ENCODE assay signal across 10 cellular contexts in genomic region chr19:29587518-29587986, GRCh38. TPM values are rescaled to one million over a fixed set of nuclear protein-coding genes. Genes with fewer than 3 reads are reported as not detected.
A peak's percentile ranks its signal among the peaks of the same experiment; 100 is the strongest.
DNase-seq lines count a peak whose midpoint lies in the region; ATAC-seq, FAIRE-seq and TF ChIP-seq lines count a peak whose summit lies in the region.
"Had no signal": no experiment of that assay in that cellular context is flagged by ENCODE, and none has a peak within 500 bp of the region (broad histone marks: within the 10 kb centered on the region; RNA-seq: fewer than 3 reads in every experiment).

No MANE protein-coding gene starts in this region.

- FAIRE-seq in bronchial epithelial cell (lab: Jason Lieb, UNC) = peak; percentile 43

- peaks cover 0 to 5% (median 0%) of the 10 kb centered on the region in 4 donors for H3K9me3 ChIP-seq in esophagus muscularis mucosa

- H3K36me3 ChIP-seq in BJ (ENCODE audit: control insufficient read depth, insufficient read depth, low read length) (no peaks in the 10 kb centered on the region), bronchial epithelial cell (ENCODE audit: control insufficient read depth, insufficient read depth, low read length) (no peaks in the 10 kb centered on the region), esophagus muscularis mucosa (no peaks in the 10 kb centered on the region)
- H3K36me3 ChIP-seq: BLaER1 treated with 17β-estradiol and CSF1 and Interleukin-3, amounts not matched to agents 10 nM and 100 nM had no signal

- peaks cover 72% of the 10 kb centered on the region for H3K27me3 Mint-ChIP-seq in nephron progenitor cell (ENCODE audit: low read depth, poor library complexity)

- H3K4me3 Mint-ChIP-seq in nephron progenitor cell = no peak overlapping the region
- H3K4me3 Mint-ChIP-seq: neural crest cell had no signal

- CTCF ChIA-PET in BJ (lab: Yijun Ruan, JAX) = interaction anchor here (2.1 kb wide), 1 partner anchor 23 kb away, joined by 7 read pairs; no protein-coding TSS in a partner anchor

- peaks cover 4% of the 10 kb centered on the region for H3K36me3 Mint-ChIP-seq in nephron progenitor cell (ENCODE audit: low read depth)

- H3K27ac ChIP-seq in esophagus muscularis mucosa (replicated peaks in 1 of 4) = no peak overlapping the region
- H3K27ac ChIP-seq: BLaER1 treated with 17β-estradiol and CSF1 and Interleukin-3, amounts not matched to agents 10 nM and 100 nM had no signal

- intact Hi-C loops in esophagus muscularis mucosa (cut with DNase I) = no loop called here

- H3K4me1 ChIP-seq in esophagus muscularis mucosa = no peaks in the 10 kb centered on the region

- H3K27me3 ChIP-seq in BJ (ENCODE audit: control insufficient read depth, insufficient read depth, low read length) (peaks cover 2% of the 10 kb centered on the region), bronchial epithelial cell (ENCODE audit: control insufficient read depth, insufficient read depth, low read length) (no peaks in the 10 kb centered on the region), esophagus muscularis mucosa (peaks cover 0 to 62% (median 0%) of the 10 kb centered on the region in 4 donors)
- H3K27me3 ChIP-seq: BLaER1 treated with 17β-estradiol and CSF1 and Interleukin-3, amounts not matched to agents 10 nM and 100 nM had no signal

- H3K4me3 ChIP-seq in BJ (ENCODE audit: low read depth, low read length) (no peak overlapping the region), bronchial epithelial cell (ENCODE audit: low read depth, low read length) (no peak overlapping the region), esophagus muscularis mucosa (no peak overlapping the region)
- H3K4me3 ChIP-seq: BLaER1 treated with 17β-estradiol and CSF1 and Interleukin-3, amounts not matched to agents 10 nM and 100 nM had no signal

- TF ChIP-seq CTCF in BJ (IDR thresholded peaks at IDR 0.05; ENCODE audit: insufficient read depth, low read depth, low read length) (no peak), bronchial epithelial cell (IDR thresholded peaks at IDR 0.05; ENCODE audit: insufficient read depth, low read length, severe bottlenecking) (no peak), nephron progenitor cell (IDR thresholded peaks at IDR 0.05) (no peak), esophagus muscularis mucosa (IDR thresholded peaks at IDR 0.05) (no peak)

- H3K9me3 Mint-ChIP-seq in nephron progenitor cell = peaks cover 32% of the 10 kb centered on the region
- H3K9me3 Mint-ChIP-seq: neural crest cell had no signal

- no peak for TF ChIP-seq EP300 in esophagus muscularis mucosa (IDR thresholded peaks at IDR 0.05)

- peak; percentile 92 for ATAC-seq in GM21723 (IDR thresholded peaks at IDR 0.05; ENCODE audit: unreplicated experiment)
- ATAC-seq in stimulated activated naive CD8-positive, alpha-beta T cell treated with anti-CD3 and anti-CD28 coated beads, Interleukin-15, Interleukin-2, amounts not matched to agents 100 U/mL and 50 U/mL, for 24 hours = peak; percentile 99

- POLR2A ChIA-PET in BJ (lab: Charles Lee) = no interaction called here

- H3K4me1 Mint-ChIP-seq in nephron progenitor cell = peaks cover 29% of the 10 kb centered on the region

- WGBS in esophagus muscularis mucosa = 72% methylated on average over 2 of the region's 2 CpGs

- no peak overlapping the region for H3K27ac Mint-ChIP-seq in nephron progenitor cell

- TF ChIP-seq POLR2A in esophagus muscularis mucosa (IDR thresholded peaks at IDR 0.05; ENCODE audit: low read depth) = no peak

- DNase-seq in BJ (ENCODE audit: low read depth) = peak; percentile 10
- DNase-seq in RPMI7951 (ENCODE audit: low read depth) = peak; percentile 99
- DNase-seq in bronchial epithelial cell (ENCODE audit: low read depth) = peak; percentile 24
- peak; percentile 56 for DNase-seq in stimulated activated naive CD8-positive, alpha-beta T cell treated with anti-CD3 and anti-CD28 coated beads, Interleukin-15, Interleukin-2, amounts not matched to agents 100 U/mL and 50 U/mL, for 24 hours
- no peak for DNase-seq in middle frontal gyrus (ENCODE audit: extremely low spot score, low spot score)
- no peak for DNase-seq in nephron progenitor cell
- no peak for DNase-seq in esophagus muscularis mucosa (ENCODE audit: extremely low spot score)

RNA-seq across cellular contexts. Expression of gene POP4, which starts 18.5 kb away (rescaled TPM):
- 55.3 and 81.4 TPM in 2 replicates for polyA plus RNA-seq in BJ (2011; rRNA removed)
- polyA minus RNA-seq in BJ (2011; rRNA and poly(A)+ RNA removed) = 27.4 and 37.7 TPM in 2 replicates
- 134 and 145 TPM in 2 replicates for total RNA-seq in RPMI7951 (2014; rRNA removed; shearing (Covaris generic))
- 58.7 and 79.2 TPM in 2 replicates for total RNA-seq in bronchial epithelial cell
- 10 to 100 TPM; 52.8 to 73.5 (median 71.5) TPM for total RNA-seq in esophagus muscularis mucosa

Comparison
In these comparisons a context has a peak if more than half of its experiments do, and no peak if none do; other contexts are left out.
1. DNase-seq: peak in BJ (single experiment), RPMI7951 (single experiment), bronchial epithelial cell (single experiment) and stimulated activated naive CD8-positive, alpha-beta T cell treated with anti-CD3 and anti-CD28 coated beads, Interleukin-15, Interleukin-2, amounts not matched to agents 100 U/mL and 50 U/mL, for 24 hours (single experiment); none in middle frontal gyrus (single experiment), nephron progenitor cell (single experiment) and esophagus muscularis mucosa (single experiment).